8 cellular contexts compared by ENCODE assay signal in the genomic region with DNA sequence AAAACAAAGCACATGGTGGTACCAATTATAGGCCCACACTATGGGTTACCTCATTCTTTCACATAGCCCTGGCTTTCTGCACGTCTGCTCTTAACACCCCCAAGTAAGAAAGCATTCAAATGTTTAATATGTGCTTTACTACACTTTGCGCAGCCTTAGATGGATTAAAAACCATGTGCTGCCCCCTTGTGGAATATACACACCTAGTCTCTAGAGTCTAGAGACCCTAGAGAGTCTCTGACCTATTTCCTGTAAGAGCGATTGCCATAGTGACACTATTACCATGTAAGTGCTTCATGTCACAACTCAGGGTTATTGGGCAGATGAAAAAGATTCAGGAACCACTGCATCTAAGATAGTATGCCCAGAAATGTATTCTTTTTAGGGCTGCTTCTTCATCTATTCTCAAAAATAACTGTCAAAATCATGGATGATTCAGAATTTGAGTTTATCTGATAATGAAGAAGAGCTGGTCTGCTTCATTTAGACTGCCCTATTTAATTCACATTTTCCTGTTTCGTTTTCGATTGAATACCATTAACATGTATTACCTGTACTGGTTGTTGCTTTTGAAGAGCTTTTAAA.
DNase-seq lines count a peak whose midpoint lies in the region; ATAC-seq, FAIRE-seq and TF ChIP-seq lines count a peak whose summit lies in the region.

No MANE protein-coding gene starts in this region.

- H3K4me3 ChIP-seq in endothelial cell of umbilical vein (replicated peaks in 1 of 3; ENCODE audit: insufficient read depth in 1 of 3, low read depth in 1 of 3, low read length in 3 of 3) = no peak overlapping the region
- H3K4me3 ChIP-seq in psoas muscle = no peak overlapping the region

- 59 to 66% (median 60%) methylated on average over 5 of the region's 5 CpGs for WGBS in psoas muscle, 3 donors

- H3K36me3 ChIP-seq in endothelial cell of umbilical vein (ENCODE audit: control insufficient read depth in 2 of 2, extremely low read depth in 1 of 2, insufficient read depth in 2 of 2, low read length in 2 of 2) = no peaks in the 10 kb centered on the region
- H3K36me3 ChIP-seq in psoas muscle (ENCODE audit: insufficient read depth in 1 of 2, low read depth in 1 of 2) = no peaks in the 10 kb centered on the region

- intact Hi-C loops in endothelial cell of umbilical vein (cut with micrococcal nuclease) = loop anchor here (1.0 to 2.0 kb wide), 2 partner anchors 84 to 744 kb away; no protein-coding TSS in a partner anchor
- intact Hi-C loops in psoas muscle (cut with DNase I) = no loop called here

- H3K79me2 ChIP-seq in endothelial cell of umbilical vein (ENCODE audit: control insufficient read depth, insufficient read depth, low read length) = no peaks in the 10 kb centered on the region

- H3K27ac ChIP-seq in C4-2B = no peak overlapping the region
- H3K27ac ChIP-seq in endothelial cell of umbilical vein (ENCODE audit: insufficient read depth, low read depth, low read length) = no peak overlapping the region
- H3K27ac ChIP-seq in psoas muscle = no peak overlapping the region

- no peak overlapping the region for H2AFZ ChIP-seq in endothelial cell of umbilical vein (ENCODE audit: low read depth, low read length)

- no TSS peak for BruUV-seq in endothelial cell of umbilical vein (replicated peaks; lab: Mats Ljungman, UMichigan)

- H3K9ac ChIP-seq in endothelial cell of umbilical vein (replicated peaks; ENCODE audit: extremely low read depth, insufficient read depth, low read length) = no peak overlapping the region

- no peaks in the 10 kb centered on the region for H3K9me3 ChIP-seq in endothelial cell of umbilical vein (replicated peaks; ENCODE audit: control insufficient read depth, insufficient read depth, low read length)
- H3K9me3 ChIP-seq in psoas muscle = no peaks in the 10 kb centered on the region

- H3K4me2 ChIP-seq in endothelial cell of umbilical vein (ENCODE audit: insufficient read depth, low read length) = no peak overlapping the region

- H3K4me1 ChIP-seq in endothelial cell of umbilical vein (ENCODE audit: control insufficient read depth, extremely low read depth, insufficient read depth, low read length) (no peaks in the 10 kb centered on the region), psoas muscle (peaks cover 3% of the 10 kb centered on the region)

- peak; percentile 87 for ATAC-seq in GM18499 (IDR thresholded peaks at IDR 0.05; ENCODE audit: insufficient read depth, unreplicated experiment)
- ATAC-seq in HG02759 (IDR thresholded peaks at IDR 0.05; ENCODE audit: unreplicated experiment) = peak; percentile 91
- peak in 1 of 4 donors; percentile 55 for ATAC-seq in psoas muscle

- peak; percentile 59 for DNase-seq in NCI-H1092 (lab: John Stamatoyannopoulos, UW)
- DNase-seq in SK-N-DZ (ENCODE audit: low spot score) = peak; percentile 62
- peak; percentile 40 for DNase-seq in endothelial cell of umbilical vein (ENCODE audit: low read depth, low spot score)
- no peak for DNase-seq in psoas muscle
- DNase-seq in T-helper 9 cell = no peak

- no peak for TF ChIP-seq POLR2A in endothelial cell of umbilical vein (IDR thresholded peaks at IDR 0.05; ENCODE audit: low read depth, low read length)

- dilution Hi-C loops in endothelial cell of umbilical vein (cut with MboI; ENCODE audit: extremely low pct_ligation_motif_present, low sequenced_read_pairs) = no loop called here

- H3K9me1 ChIP-seq in endothelial cell of umbilical vein (replicated peaks; ENCODE audit: control insufficient read depth, extremely low read depth, insufficient read depth, low read length) = no peaks in the 10 kb centered on the region

- CTCF ChIA-PET in endothelial cell of umbilical vein (lab: Charles Lee) = interaction anchor here (0.7 to 1.9 kb wide), 18 partner anchors 9 to 942 kb away, joined by 3 to 34 read pairs (median 4); partner anchors contain the start of gene SHPRH

- POLR2A ChIA-PET in endothelial cell of umbilical vein (lab: Charles Lee) = no interaction called here

- peak; percentile 59 for FAIRE-seq in endothelial cell of umbilical vein (lab: Jason Lieb, UNC)

- TF ChIP-seq CTCF in C4-2B (conservative IDR thresholded peaks at IDR 0.05) = peak; percentile 77
- TF ChIP-seq CTCF in endothelial cell of umbilical vein (IDR thresholded peaks at IDR 0.05; ENCODE audit: extremely low read depth in 1 of 2, insufficient read depth in 1 of 2, low read depth in 1 of 2, low read length in 2 of 2) = peak; percentile 42 to 48
- TF ChIP-seq CTCF in psoas muscle (IDR thresholded peaks at IDR 0.05) = peak; percentile 32

- H3K27me3 ChIP-seq in endothelial cell of umbilical vein (ENCODE audit: control insufficient read depth in 2 of 2, insufficient read depth in 2 of 2, low read length in 2 of 2) (no peaks in the 10 kb centered on the region), psoas muscle (ENCODE audit: insufficient read depth in 3 of 3, low read length in 2 of 3) (no peaks in the 10 kb centered on the region)

- no peaks in the 10 kb centered on the region for H4K20me1 ChIP-seq in endothelial cell of umbilical vein (replicated peaks; ENCODE audit: control insufficient read depth, extremely low read depth, insufficient read depth, low read length)

TF ChIP-seq in endothelial cell of umbilical vein, 7 proteins besides CTCF, POLR2A, EP300 and RAD21:
- no peak for TF ChIP-seq GATA2 (IDR thresholded peaks at IDR 0.05; ENCODE audit: insufficient read depth, insufficient read length, low read depth, low read length)
- no peak for TF ChIP-seq JUN (IDR thresholded peaks at IDR 0.05; ENCODE audit: borderline replicate concordance, insufficient read depth, insufficient read length, low read depth)
- TF ChIP-seq POLR2AphosphoS5 (IDR thresholded peaks at IDR 0.05; ENCODE audit: insufficient read depth, low read depth, low read length) = no peak
- TF ChIP-seq MAX (IDR thresholded peaks at IDR 0.05; ENCODE audit: insufficient read depth, insufficient read length) = no peak
- no peak for TF ChIP-seq MYC (IDR thresholded peaks at IDR 0.05; ENCODE audit: low read depth, low read length)
- TF ChIP-seq EZH2 (IDR thresholded peaks at IDR 0.05; ENCODE audit: borderline replicate concordance, low read depth, low read length, severe bottlenecking) = no peak
- no peak for TF ChIP-seq FOS (IDR thresholded peaks at IDR 0.05; ENCODE audit: borderline replicate concordance, insufficient read depth, low read length)

Comparison
In these comparisons a context has a peak if more than half of its experiments do, and no peak if none do; other contexts are left out.
1. DNase-seq: peak in NCI-H1092 (single experiment), SK-N-DZ (single experiment) and endothelial cell of umbilical vein (single experiment); none in psoas muscle (0 of 2) and T-helper 9 cell (single experiment).
2. Peak in every context shown above with its lines, with median percentiles within 50 percentile points of each other: CTCF ChIP-seq.